Comparison of ENCODE assay signal across 25 cellular contexts in genomic region chr2:230282936-230283335, GRCh38. TPM values are rescaled to one million over a fixed set of nuclear protein-coding genes. Genes with fewer than 3 reads are reported as not detected.
"Had no signal": no experiment of that assay in that cellular context is flagged by ENCODE, and none has a peak within 500 bp of the region (broad histone marks: within the 10 kb centered on the region; RNA-seq: fewer than 3 reads in every experiment).

No MANE protein-coding gene starts in this region.

- H3K36me3 ChIP-seq: Peyer's patch, SJCRH30 had no signal

- H3K4me1 ChIP-seq: Peyer's patch, SJCRH30 had no signal

- DNase-seq: KBM-7, MV-4-11, NCI-H1048, NCI-H1105, NCI-H1417, NCI-H1436 treated with DMSO at 0.1 percent for 48 hours, NCI-H1694, NCI-H187 treated with DMSO at 0.1 percent for 48 hours, NCI-H2029 treated with DMSO at 0.1 percent for 48 hours, NCI-H2171 treated with DMSO at 0.1 percent for 48 hours, NCI-H345, NCI-H446 treated with DMSO at 0.1 percent for 48 hours, NCI-H510A treated with DMSO at 0.1 percent for 48 hours, NCI-H526, NCI-H774, PC-3, Peyer's patch, SHP77 treated with DMSO at 0.1 percent for 48 hours, SJCRH30, T-helper 1 cell had no signal

- ATAC-seq: PC-3, Right ventricle myocardium inferior, SK-N-SH treated with all-trans-retinoic acid at 6 μM for 48 hours had no signal

- H3K27ac ChIP-seq: HL-60, Peyer's patch, SJCRH30 had no signal

- H3K27me3 ChIP-seq: Peyer's patch, SJCRH30 had no signal

- H3K4me3 ChIP-seq: Peyer's patch, SJCRH30 had no signal

- FAIRE-seq: HTR-8/SVneo had no signal

- H3K9me3 ChIP-seq: Peyer's patch, SJCRH30 had no signal

RNA-seq across cellular contexts. Expression of gene SP140, which starts 57.4 kb away (rescaled TPM):
- total RNA-seq: MCF 10A, PC-3 had no signal
